Comparison of ENCODE assay signal across 28 cellular contexts in the genomic region with DNA sequence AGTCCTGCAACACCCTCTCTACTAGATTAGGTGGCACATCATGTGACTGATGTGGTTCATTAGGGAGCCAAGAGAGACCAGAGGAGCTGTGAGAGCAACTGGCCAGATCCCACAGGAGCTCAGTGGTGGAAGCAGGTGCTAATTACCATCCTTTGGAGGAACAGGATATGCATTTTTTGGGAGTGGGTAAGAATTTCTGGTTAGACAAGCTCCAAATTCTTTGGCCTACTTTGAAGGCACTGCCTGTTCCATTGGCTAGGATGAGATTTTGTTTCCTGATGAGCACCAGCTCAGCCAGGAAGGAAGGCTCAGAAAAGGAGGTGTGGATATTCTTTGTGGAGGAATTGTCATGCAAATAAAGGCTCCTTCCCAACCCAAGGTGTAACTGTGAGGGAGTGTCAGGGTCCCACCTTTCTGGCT.
DNase-seq lines count a peak whose midpoint lies in the region; ATAC-seq, FAIRE-seq and TF ChIP-seq lines count a peak whose summit lies in the region.
"Had no signal": no experiment of that assay in that cellular context is flagged by ENCODE, and none has a peak within 500 bp of the region (broad histone marks: within the 10 kb centered on the region; RNA-seq: fewer than 3 reads in every experiment).

No MANE protein-coding gene starts in this region.

- H4K8ac ChIP-seq in H9 (replicated peaks; ENCODE audit: insufficient read length, low read depth, low read length): no peak overlapping the region

- no peak overlapping the region for H2BK12ac ChIP-seq in H9 (ENCODE audit: insufficient read length, low read depth, low read length)

- H2AK5ac ChIP-seq in H9 (ENCODE audit: insufficient read length, low read length): no peak overlapping the region

- H3K9me3 ChIP-seq in H9 (ENCODE audit: control insufficient read depth, low read depth, low read length) (no peaks in the 10 kb centered on the region), endodermal cell (ENCODE audit: control insufficient read depth, low read length) (peaks cover 13% of the 10 kb centered on the region), pancreas (no peaks in the 10 kb centered on the region)
- H3K9me3 ChIP-seq: BE2C, prostate gland, right lobe of liver, transverse colon had no signal

- H2BK15ac ChIP-seq in H9 (ENCODE audit: low read depth, low read length): no peak overlapping the region

- H3K9ac ChIP-seq in H9 (ENCODE audit: extremely low read depth, insufficient read length, low read length): no peak overlapping the region
- no peak overlapping the region for H3K9ac ChIP-seq in endodermal cell (ENCODE audit: extremely low read depth, low read length, poor library complexity, severe bottlenecking)

- TF ChIP-seq CTCF in H9 (conservative IDR thresholded peaks at IDR 0.05) (no peak), endodermal cell (conservative IDR thresholded peaks at IDR 0.05) (no peak), pancreas (IDR thresholded peaks at IDR 0.05) (no peak)

- no peak overlapping the region; a peak in 1 of 7 replicates for H3K27ac Mint-ChIP-seq in H9
- no peak overlapping the region for H3K27ac Mint-ChIP-seq in endodermal cell
- H3K27ac Mint-ChIP-seq: activated naive CD4-positive, alpha-beta T cell treated with anti-CD3 and anti-CD28 coated beads, Interleukin-2, amount 50 U/mL, for 72 hours; activated T-helper 2 cell treated with anti-CD3 and anti-CD28 coated beads, Interferon-gamma antibody, Interleukin-2, Interleukin-4, amounts not matched to agents 10 μg/mL and 5 μg/mL and 100 μg/mL, durations not matched to agents 14 hours and 24 hours and 36 hours; mesothelial cell of epicardium; naive thymus-derived CD8-positive, alpha-beta T cell had no signal

- H3K14ac ChIP-seq in H9 (ENCODE audit: insufficient read depth, low read length): no peak overlapping the region

- H3K4me3 Mint-ChIP-seq in H9 (no peak overlapping the region), endodermal cell (no peak overlapping the region)
- H3K4me3 Mint-ChIP-seq: mesothelial cell of epicardium; naive thymus-derived CD8-positive, alpha-beta T cell had no signal

- H3K4me1 ChIP-seq in H9 (ENCODE audit: insufficient read depth, low read length) (peaks cover 3% of the 10 kb centered on the region), endodermal cell (ENCODE audit: control insufficient read depth, insufficient read depth, low read length) (peaks cover 6% of the 10 kb centered on the region), pancreas (peaks cover 0 to 6% (median 0%) of the 10 kb centered on the region in 3 donors)
- H3K4me1 ChIP-seq: BE2C, prostate gland, right lobe of liver had no signal

- H3K18ac ChIP-seq in H9 (ENCODE audit: insufficient read length, low read depth, low read length): no peak overlapping the region

- no peak overlapping the region for H3K4me2 ChIP-seq in H9 (ENCODE audit: insufficient read depth, insufficient read length, low read length)

- H2AFZ ChIP-seq in H9 (ENCODE audit: low read length): no peak overlapping the region

- H3T11ph ChIP-seq in H9 (ENCODE audit: low read length): no peak overlapping the region

- no peak for FAIRE-seq in pancreas (lab: Jason Lieb, UNC)
- FAIRE-seq: GM12891 had no signal

- no peak overlapping the region for H4K91ac ChIP-seq in H9 (ENCODE audit: insufficient read length, low read depth, low read length)

- no peak overlapping the region for H3K4me3 ChIP-seq in endodermal cell (ENCODE audit: low read length)
- H3K4me3 ChIP-seq in pancreas: no peak overlapping the region
- H3K4me3 ChIP-seq: prostate gland, right lobe of liver, transverse colon had no signal

- intact Hi-C loops in pancreas (cut with DNase I): loop anchor here in 2 of 3 donors (5.0 to 10.0 kb wide), 2 partner anchors 128 to 185 kb away; a partner anchor contains a TSS

- no peaks in the 10 kb centered on the region for H3K27me3 ChIP-seq in H9 (ENCODE audit: insufficient read depth, low read length)
- no peaks in the 10 kb centered on the region for H3K27me3 ChIP-seq in endodermal cell (ENCODE audit: control insufficient read depth, insufficient read depth, low read length, poor library complexity, severe bottlenecking)
- no peaks in the 10 kb centered on the region for H3K27me3 ChIP-seq in pancreas
- H3K27me3 ChIP-seq: BE2C, right lobe of liver, transverse colon had no signal

- H3K4ac ChIP-seq in H9 (ENCODE audit: low read depth, low read length): no peak overlapping the region

- H3K56ac ChIP-seq in H9 (ENCODE audit: insufficient read length, low read depth, low read length): no peak overlapping the region

- H3K9me3 Mint-ChIP-seq in H9 (peaks cover 0 to 9% of the 10 kb centered on the region in 2 experiments; a peak in 3 of 5 replicates), endodermal cell (peaks cover 6% of the 10 kb centered on the region)

- H3K4me1 Mint-ChIP-seq in H9 (peaks cover 11 to 15% of the 10 kb centered on the region in 2 experiments), endodermal cell (peaks cover 30% of the 10 kb centered on the region)
- H3K4me1 Mint-ChIP-seq: naive thymus-derived CD8-positive, alpha-beta T cell had no signal

- H2BK20ac ChIP-seq in H9 (ENCODE audit: low read depth, low read length, poor library complexity, severe bottlenecking): no peak overlapping the region

- no peaks in the 10 kb centered on the region for H3K79me1 ChIP-seq in H9 (ENCODE audit: insufficient read depth, low read depth, low read length, poor library complexity, severe bottlenecking)

- DNase-seq in H9: peak; percentile 43
- DNase-seq in endodermal cell: peak; percentile 80
- peak; percentile 30 for DNase-seq in iPS-NIHi7 (ENCODE audit: extremely low spot score)
- no peak for DNase-seq in pancreas
- no peak for DNase-seq in stimulated activated CD4-positive, alpha-beta T cell treated with anti-CD3 and anti-CD28 coated beads, Interleukin-12 subunit alpha, Interleukin-12 subunit beta, amount 100 ng/mL, for 4 hours
- DNase-seq in NCI-H2196 (lab: John Stamatoyannopoulos, UW; ENCODE audit: unreplicated experiment): no peak
- DNase-seq in SW480 (ENCODE audit: low spot score): no peak
- DNase-seq: activated CD4-positive, alpha-beta T cell treated with anti-CD3 and anti-CD28 coated beads for 48 hours; amygdala; BE2C; glutamatergic neuron; IMR-90; naive thymus-derived CD8-positive, alpha-beta T cell; NCI-H1436 treated with DMSO at 0.1 percent for 48 hours; NCI-H2081 treated with DMSO at 0.1 percent for 48 hours; NCI-H69; right lobe of liver; SHP77 treated with DMSO at 0.1 percent for 48 hours; stimulated activated CD4-positive, alpha-beta T cell treated with anti-CD3 and anti-CD28 coated beads, Interleukin-4, amount 100 ng/mL, for 1 hour; transverse colon; WERI-Rb-1 had no signal

- H2BK120ac ChIP-seq in H9 (ENCODE audit: low read depth, low read length, poor library complexity, severe bottlenecking): no peak overlapping the region

- no peak overlapping the region for H3K23ac ChIP-seq in H9 (ENCODE audit: insufficient read length, low read depth, low read length)

- H3K36me3 Mint-ChIP-seq in H9 (ENCODE audit: insufficient read depth in 1 of 3, low read depth in 3 of 3) (peaks cover 0 to 9% (median 4%) of the 10 kb centered on the region in 3 experiments; a peak in 5 of 7 replicates), endodermal cell (ENCODE audit: low read depth) (peaks cover 3% of the 10 kb centered on the region)
- H3K36me3 Mint-ChIP-seq: activated naive CD4-positive, alpha-beta T cell treated with anti-CD3 and anti-CD28 coated beads, Interleukin-2, amount 50 U/mL, for 72 hours; mesothelial cell of epicardium; naive thymus-derived CD8-positive, alpha-beta T cell had no signal

- no peak overlapping the region for H2BK5ac ChIP-seq in H9 (ENCODE audit: insufficient read length, low read length)

- H3K23me2 ChIP-seq in H9 (ENCODE audit: insufficient read length, low read depth, low read length, poor library complexity, severe bottlenecking): no peaks in the 10 kb centered on the region

- H3K36me3 ChIP-seq in endodermal cell (ENCODE audit: control insufficient read depth, insufficient read depth, low read length) (no peaks in the 10 kb centered on the region), pancreas (no peaks in the 10 kb centered on the region)
- H3K36me3 ChIP-seq: BE2C, prostate gland, right lobe of liver, transverse colon, WERI-Rb-1 had no signal

- ATAC-seq in pancreas: peak; percentile 31 to 37 (median 33)
- no peak for ATAC-seq in HG03139 (IDR thresholded peaks at IDR 0.05; ENCODE audit: unreplicated experiment)
- ATAC-seq: activated naive CD4-positive, alpha-beta T cell treated with anti-CD3 and anti-CD28 coated beads, Interleukin-2, amount 50 U/mL, for 72 hours; naive thymus-derived CD8-positive, alpha-beta T cell; Panc1 had no signal

- H4K5ac ChIP-seq in H9 (ENCODE audit: insufficient read length, low read depth, low read length): no peak overlapping the region

- no peak overlapping the region for H3K27ac ChIP-seq in H9 (ENCODE audit: insufficient read length, low read depth, low read length)
- no peak overlapping the region for H3K27ac ChIP-seq in endodermal cell (ENCODE audit: low read depth, low read length)
- H3K27ac ChIP-seq in pancreas: no peak overlapping the region
- H3K27ac ChIP-seq: prostate gland, right lobe of liver, WERI-Rb-1 had no signal

- H4K20me1 ChIP-seq in H9 (ENCODE audit: control insufficient read depth, insufficient read depth, insufficient read length): no peaks in the 10 kb centered on the region

- H3K27me3 Mint-ChIP-seq in H9 (ENCODE audit: low read depth) (no peaks in the 10 kb centered on the region), endodermal cell (ENCODE audit: insufficient read depth) (no peaks in the 10 kb centered on the region)

- H3K79me2 ChIP-seq in H9 (ENCODE audit: insufficient read depth, low read length): no peaks in the 10 kb centered on the region

Comparison
In these comparisons a context has a peak if more than half of its experiments do, and no peak if none do; other contexts are left out.
1. DNase-seq: peak in H9 (single experiment), endodermal cell (single experiment) and iPS-NIHi7 (single experiment); none in pancreas (0 of 6), stimulated activated CD4-positive, alpha-beta T cell treated with anti-CD3 and anti-CD28 coated beads, Interleukin-12 subunit alpha, Interleukin-12 subunit beta, amount 100 ng/mL, for 4 hours (single experiment), NCI-H2196 (single experiment) and SW480 (single experiment).